In genomic region chr1:61265665-61266064, GRCh38 we compare ENCODE assay signal across 3 cellular contexts.
TF ChIP-seq lines count a peak whose summit lies in the region.

No MANE protein-coding gene starts in this region.

TF ChIP-seq in HepG2, 621 proteins besides CTCF, POLR2A, EP300 and RAD21 (continued from another document):
- TF ChIP-seq ZNF678 (CRISPR knock-in tag; IDR thresholded peaks at IDR 0.05) (no peak), ZNF720 (CRISPR knock-in tag; IDR thresholded peaks at IDR 0.05) (no peak), KLF16 (CRISPR knock-in tag; IDR thresholded peaks at IDR 0.05) (no peak), ZBTB49 (CRISPR knock-in tag; IDR thresholded peaks at IDR 0.05; ENCODE audit: borderline replicate concordance) (no peak), ZUFSP (CRISPR knock-in tag; IDR thresholded peaks at IDR 0.05; ENCODE audit: borderline replicate concordance) (no peak), TARDBP (CRISPR knock-in tag; IDR thresholded peaks at IDR 0.05) (no peak), HINFP (CRISPR knock-in tag; IDR thresholded peaks at IDR 0.05; ENCODE audit: low read depth) (no peak), RARA (CRISPR knock-in tag; IDR thresholded peaks at IDR 0.05) (no peak), CC2D1A (CRISPR knock-in tag; IDR thresholded peaks at IDR 0.05) (no peak), SIN3B (IDR thresholded peaks at IDR 0.05; ENCODE audit: low read length) (no peak), ZNF704 (CRISPR knock-in tag; IDR thresholded peaks at IDR 0.05; ENCODE audit: borderline replicate concordance) (no peak), PHF8 (CRISPR knock-in tag; IDR thresholded peaks at IDR 0.05) (no peak), NFKB2 (CRISPR knock-in tag; IDR thresholded peaks at IDR 0.05; ENCODE audit: borderline replicate concordance) (no peak), TOE1 (CRISPR knock-in tag; IDR thresholded peaks at IDR 0.05) (no peak), ZNF839 (CRISPR knock-in tag; IDR thresholded peaks at IDR 0.05; ENCODE audit: borderline replicate concordance) (no peak)

TF ChIP-seq in HEK293, 187 proteins besides CTCF, POLR2A, EP300 and RAD21 (continued from another document):
- TF ChIP-seq PRDM6 (tag by site-specific recombination; IDR thresholded peaks at IDR 0.05) (peak; percentile 54), ZNF433 (tag by site-specific recombination; IDR thresholded peaks at IDR 0.05; ENCODE audit: low read depth) (no peak), OSR2 (tag by site-specific recombination; IDR thresholded peaks at IDR 0.05) (0 out of 2 replicates have a peak, but pooled peaks have one; percentile 16), HOXD13 (CRISPR knock-in tag; IDR thresholded peaks at IDR 0.05; ENCODE audit: borderline replicate concordance) (no peak), ZNF488 (tag by site-specific recombination; IDR thresholded peaks at IDR 0.05) (no peak), ZBTB20 (tag by site-specific recombination; IDR thresholded peaks at IDR 0.05) (no peak)

TF ChIP-seq in liver, 16 proteins besides CTCF, POLR2A, EP300 and RAD21 (continued from another document):
- TF ChIP-seq ZBTB33 (IDR thresholded peaks at IDR 0.05) = no peak
- no peak for TF ChIP-seq TAF1 (conservative IDR thresholded peaks at IDR 0.05)
- TF ChIP-seq FOXA1 (IDR thresholded peaks at IDR 0.05) = no peak
- TF ChIP-seq HNF4G (IDR thresholded peaks at IDR 0.05) = no peak
- TF ChIP-seq NR2F2 (IDR thresholded peaks at IDR 0.05) = peak; percentile 58
- no peak for TF ChIP-seq HNF4A (conservative IDR thresholded peaks at IDR 0.05)
TF ChIP-seq in liver: peak in this region for 1.
